8 cellular contexts compared by ENCODE assay signal in the genomic region with DNA sequence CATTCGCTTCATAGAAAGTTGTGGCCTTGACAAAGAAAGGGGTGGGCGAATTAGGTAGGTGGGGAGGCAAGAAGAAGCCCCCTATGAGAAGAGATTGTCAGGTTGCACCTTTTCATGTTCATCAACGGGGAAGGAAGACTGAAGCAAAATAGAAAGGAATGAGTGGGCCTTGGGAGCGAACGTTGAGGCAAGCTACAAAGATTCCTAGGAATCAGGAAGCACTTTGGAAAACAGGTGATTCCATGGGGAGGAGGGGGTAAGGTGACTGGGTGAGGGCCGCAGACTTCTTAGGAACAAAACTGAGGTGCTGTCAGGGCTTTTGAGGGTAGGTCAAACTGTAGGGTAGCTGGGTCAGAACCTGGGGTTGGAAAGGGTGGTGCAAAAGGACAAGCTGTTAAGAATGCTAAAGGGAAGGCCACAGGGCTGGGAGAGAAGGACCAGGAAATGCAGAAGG. TPM values are rescaled to one million over a fixed set of nuclear protein-coding genes. Genes with fewer than 3 reads are reported as not detected.
DNase-seq lines count a peak whose midpoint lies in the region; ATAC-seq and TF ChIP-seq lines count a peak whose summit lies in the region.

No MANE protein-coding gene starts in this region.

- H3K36me3 Mint-ChIP-seq in MCF 10A (ENCODE audit: insufficient read depth, unreplicated experiment) = peaks cover 33% of the 10 kb centered on the region

- no TSS peak for BruUV-seq in MCF 10A (replicated peaks; lab: Mats Ljungman, UMichigan)

- POLR2A ChIA-PET in BJ (lab: Charles Lee) = no interaction called here
- POLR2A ChIA-PET in MCF 10A (lab: Yijun Ruan, JAX) = interaction anchor here (0.6 to 6.0 kb wide), 14 partner anchors 9 to 670 kb away, joined by 3 to 90 read pairs (median 6); partner anchors contain the start of genes DNAJA2 and NETO2

- no peaks in the 10 kb centered on the region for H3K27me3 Mint-ChIP-seq in MCF 10A (ENCODE audit: insufficient read depth, unreplicated experiment)

- no peak for TF ChIP-seq POLR2A in lower leg skin (IDR thresholded peaks at IDR 0.05)

- peaks cover 2% of the 10 kb centered on the region for H3K4me1 ChIP-seq in urinary bladder (ENCODE audit: insufficient read depth)

- CTCF ChIA-PET in BJ (lab: Yijun Ruan, JAX) = interaction anchor here (0.6 to 1.6 kb wide), 3 partner anchors 9 to 28 kb away, joined by 3 read pairs; no protein-coding TSS in a partner anchor
- CTCF ChIA-PET in MCF 10A (lab: Yijun Ruan, JAX) = interaction anchor here (0.5 to 6.1 kb wide), 8 partner anchors 14 to 595 kb away, joined by 3 to 31 read pairs (median 4); partner anchors contain the start of gene NETO2

- peaks cover 31% of the 10 kb centered on the region for H3K4me1 Mint-ChIP-seq in MCF 10A (ENCODE audit: insufficient read depth, unreplicated experiment)

- ATAC-seq in HG03280 (IDR thresholded peaks at IDR 0.05; ENCODE audit: unreplicated experiment) = no peak
- no peak for ATAC-seq in GM18868 (IDR thresholded peaks at IDR 0.05; ENCODE audit: unreplicated experiment)

- DNase-seq in BJ (ENCODE audit: low read depth) (no peak), HT-29 (ENCODE audit: low spot score) (peak; percentile 43), MCF 10A (ENCODE audit: unreplicated experiment) (peak; percentile 4), lower leg skin (ENCODE audit: low spot score in 2 of 2) (no peak)
- no peak for DNase-seq in NK-92 treated with Interleukin-12 subunit alpha and Interleukin-12 subunit beta, amount 100 ng/mL, for 24 hours (lab: John Stamatoyannopoulos, UW)

- TF ChIP-seq CTCF in BJ (IDR thresholded peaks at IDR 0.05; ENCODE audit: insufficient read depth, low read depth, low read length) (no peak), MCF 10A (IDR thresholded peaks at IDR 0.05; ENCODE audit: unreplicated experiment) (no peak), lower leg skin (IDR thresholded peaks at IDR 0.05) (no peak)

- H3K4me3 ChIP-seq in BJ (ENCODE audit: low read depth, low read length) (peak overlapping the region; percentile 87), lower leg skin (ENCODE audit: low read depth, poor library complexity, severe bottlenecking) (peak overlapping the region; percentile 90), urinary bladder (ENCODE audit: low read depth, low read length) (peak overlapping the region; percentile 84)

- intact Hi-C loops in MCF 10A (cut with micrococcal nuclease) = loop anchor here (2.0 to 5.0 kb wide), 3 partner anchors 318 to 697 kb away; partner anchors contain the start of genes ABCC12 and NETO2
- intact Hi-C loops in lower leg skin (cut with DNase I; ENCODE audit: low total_unique reads) = no loop called here

- H3K27ac Mint-ChIP-seq in MCF 10A (ENCODE audit: low read depth, unreplicated experiment) = peak overlapping the region; percentile 99

- H3K27me3 ChIP-seq in BJ (ENCODE audit: control insufficient read depth, insufficient read depth, low read length) = no peaks in the 10 kb centered on the region

- H3K36me3 ChIP-seq in BJ (ENCODE audit: control insufficient read depth, insufficient read depth, low read length) = no peaks in the 10 kb centered on the region
- H3K36me3 ChIP-seq in urinary bladder (ENCODE audit: insufficient read depth) = no peaks in the 10 kb centered on the region

- WGBS in lower leg skin, 2 donors = 21 to 23% methylated on average over 6 of the region's 6 CpGs
- WGBS in urinary bladder = 20% methylated on average over 6 of the region's 6 CpGs

- H3K27ac ChIP-seq in urinary bladder (ENCODE audit: low read depth) = peak overlapping the region; percentile 97

- H3K4me3 Mint-ChIP-seq in MCF 10A (ENCODE audit: unreplicated experiment) = peak overlapping the region; percentile 94

- H3K9me3 Mint-ChIP-seq in MCF 10A (ENCODE audit: unreplicated experiment) = no peaks in the 10 kb centered on the region

RNA-seq across cellular contexts. Expression of gene ITFG1, which starts 0.5 kb away (rescaled TPM):
- polyA plus RNA-seq in BJ (2011; rRNA removed) (47.5 and 99.5 TPM in 2 replicates), urinary bladder (44.9 TPM)
- polyA minus RNA-seq in BJ (2011; rRNA and poly(A)+ RNA removed) = 14.1 and 16.6 TPM in 2 replicates
- 10.4 and 11.3 TPM in 2 replicates for total RNA-seq in HT-29 (2014; rRNA removed; shearing (Covaris generic))
- total RNA-seq in MCF 10A (2022) (35.4 and 44.0 TPM in 2 replicates), lower leg skin (10 to 100 TPM; 31.7 to 66.0 (median 38.1) TPM), urinary bladder (125 TPM)

RNA-seq across cellular contexts. Expression of gene PHKB, which starts 0.8 kb away (rescaled TPM):
- polyA plus RNA-seq in BJ (2011; rRNA removed) (44.9 and 67.5 TPM in 2 replicates), urinary bladder (25.5 TPM)
- 58.1 and 82.8 TPM in 2 replicates for polyA minus RNA-seq in BJ (2011; rRNA and poly(A)+ RNA removed)
- 19.3 and 24.9 TPM in 2 replicates for total RNA-seq in HT-29 (2014; rRNA removed; shearing (Covaris generic))
- total RNA-seq in MCF 10A (2022) (62.2 and 67.3 TPM in 2 replicates), lower leg skin (10 to 100 TPM; 19.8 to 29.6 (median 25.2) TPM), urinary bladder (162 TPM)

Comparison
In these comparisons a context has a peak if more than half of its experiments do, and no peak if none do; other contexts are left out.
1. DNase-seq: peak in HT-29 (single experiment) and MCF 10A (single experiment); none in BJ (single experiment), lower leg skin (0 of 2) and NK-92 treated with Interleukin-12 subunit alpha and Interleukin-12 subunit beta, amount 100 ng/mL, for 24 hours (single experiment).
2. Peak in every context shown above with its lines, with median percentiles within 50 percentile points of each other: H3K4me3 ChIP-seq.